29 cellular contexts compared by ENCODE assay signal in the genomic region with DNA sequence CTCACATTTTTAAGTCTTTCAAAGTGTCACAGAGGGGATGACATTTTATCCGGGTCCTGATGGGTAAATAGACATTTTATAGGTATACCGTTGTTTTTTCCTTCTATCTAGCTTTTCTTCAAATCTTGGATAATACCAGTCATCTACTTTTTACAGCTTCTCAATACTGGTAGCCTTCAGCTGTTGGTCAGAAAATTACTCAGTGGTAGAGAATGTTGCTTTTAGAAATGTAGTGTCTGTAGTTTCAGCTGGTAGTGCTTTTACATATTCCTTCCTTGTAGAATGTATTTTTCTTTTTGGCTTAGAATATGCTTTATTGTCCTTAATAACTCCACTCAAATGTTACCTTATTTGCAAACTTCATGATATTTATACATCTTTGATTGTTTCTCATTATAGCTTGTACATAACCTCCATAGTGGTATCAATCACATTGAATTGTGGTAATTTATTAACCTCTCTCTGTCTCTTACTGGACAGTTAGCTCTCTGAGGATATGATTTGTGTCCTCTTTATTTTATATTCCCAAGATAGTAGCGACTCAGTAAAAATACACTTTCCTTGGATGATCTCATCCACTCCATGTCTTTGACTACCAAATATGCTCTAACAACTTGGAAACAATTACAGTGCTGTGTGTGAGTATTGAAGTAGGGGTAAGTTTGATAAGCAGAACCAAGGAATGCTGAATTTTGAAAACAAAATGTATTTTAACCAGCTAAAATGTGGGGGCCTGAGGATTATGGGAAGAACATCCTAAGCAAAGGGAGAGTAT. TPM values are rescaled to one million over a fixed set of nuclear protein-coding genes. Genes with fewer than 3 reads are reported as not detected.
DNase-seq lines count a peak whose midpoint lies in the region; ATAC-seq and TF ChIP-seq lines count a peak whose summit lies in the region.
"Had no signal": no experiment of that assay in that cellular context is flagged by ENCODE, and none has a peak within 500 bp of the region (broad histone marks: within the 10 kb centered on the region; RNA-seq: fewer than 3 reads in every experiment).

No MANE protein-coding gene starts in this region.

- H3K4me3 ChIP-seq in adipocyte (ENCODE audit: low read length) = no peak overlapping the region
- no peak overlapping the region for H3K4me3 ChIP-seq in fibroblast of the aortic adventitia (ENCODE audit: low read depth, low read length)
- H3K4me3 ChIP-seq in skeletal muscle cell (ENCODE audit: low read depth, low read length) = no peak overlapping the region
- no peak overlapping the region for H3K4me3 ChIP-seq in OCI-LY7 (ENCODE audit: low read depth, low read length, poor library complexity, severe bottlenecking)
- H3K4me3 ChIP-seq: colonic mucosa, left ventricle myocardium inferior, Peyer's patch, prostate gland, upper lobe of right lung had no signal

- ATAC-seq in HG03457 (IDR thresholded peaks at IDR 0.05; ENCODE audit: unreplicated experiment) = no peak
- ATAC-seq: CD8-positive, alpha-beta T cell; upper lobe of right lung had no signal

- no peak for TF ChIP-seq CTCF in fibroblast of the aortic adventitia (IDR thresholded peaks at IDR 0.05; ENCODE audit: insufficient read depth, low read length)
- no peak for TF ChIP-seq CTCF in OCI-LY7 (conservative IDR thresholded peaks at IDR 0.05; ENCODE audit: low read length)

- H3K4me1 ChIP-seq in adipocyte (ENCODE audit: control insufficient read depth, insufficient read depth, low read length) (peaks cover 10% of the 10 kb centered on the region), OCI-LY7 (ENCODE audit: insufficient read depth, low read length, poor library complexity, severe bottlenecking) (no peaks in the 10 kb centered on the region)
- H3K4me1 ChIP-seq: colonic mucosa, left ventricle myocardium inferior, Peyer's patch, prostate gland, upper lobe of right lung had no signal

- BruUV-seq in OCI-LY7 (replicated peaks; lab: Mats Ljungman, UMichigan) = no TSS peak

- H3K9me2 ChIP-seq in OCI-LY7 (ENCODE audit: insufficient read depth, low read length) = no peaks in the 10 kb centered on the region

- peaks cover 6% of the 10 kb centered on the region; the same call in 1 of the 2 replicates for H3K79me2 ChIP-seq in OCI-LY7 (ENCODE audit: insufficient read depth, low read depth, low read length)

- no peak overlapping the region for H3K9ac ChIP-seq in adipocyte (ENCODE audit: low read length)
- H3K9ac ChIP-seq: KMS-11 had no signal

- POLR2A ChIA-PET in OCI-LY7 (lab: Charles Lee) = interaction anchor here (0.6 to 1.1 kb wide), 10 partner anchors 12 to 1811 kb away, joined by 3 to 5 read pairs (median 4); no protein-coding TSS in a partner anchor

- DNase-seq in AG20443 (ENCODE audit: low spot score) = peak; percentile 11
- DNase-seq in adipocyte (ENCODE audit: low read depth) = peak; percentile 15
- DNase-seq in fibroblast of the aortic adventitia (ENCODE audit: low read depth) = peak; percentile 24
- peak; percentile 4 for DNase-seq in skeletal muscle cell (ENCODE audit: low read depth)
- no peak for DNase-seq in NCI-H526 (lab: John Stamatoyannopoulos, UW)
- DNase-seq in C1 segment of cervical spinal cord (lab: John Stamatoyannopoulos, UW) = no peak
- DNase-seq in OCI-LY7 (ENCODE audit: low spot score) = no peak
- DNase-seq: activated CD4-positive, alpha-beta memory T cell treated with anti-CD3 and anti-CD28 coated beads for 36 hours; activated CD4-positive, alpha-beta T cell treated with anti-CD3 and anti-CD28 coated beads for 1 hour; activated CD8-positive, alpha-beta memory T cell treated with anti-CD3 and anti-CD28 coated beads, Interleukin-2, amount 50 U/mL, for 4 hours; activated naive CD4-positive, alpha-beta T cell treated with anti-CD3 and anti-CD28 coated beads for 36 hours; amygdala; CD8-positive, alpha-beta T cell; colonic mucosa; effector CD4-positive, alpha-beta T cell; glutamatergic neuron; left ventricle myocardium inferior; mesendoderm; naive B cell; NCI-H1417 treated with DMSO at 0.1 percent for 48 hours; NCI-H2081; NCI-H226; Peyer's patch; SHP77; stimulated activated naive CD4-positive, alpha-beta T cell treated with Interleukin-2 at 50 U/mL for 16 hours; upper lobe of right lung had no signal

- H2AFZ ChIP-seq in OCI-LY7 (ENCODE audit: low read length) = no peak overlapping the region

- no peak overlapping the region for H3K27ac ChIP-seq in OCI-LY7 (ENCODE audit: low read depth, low read length, poor library complexity, severe bottlenecking)
- H3K27ac ChIP-seq: colonic mucosa, KMS-11, left ventricle myocardium inferior, Peyer's patch, prostate gland, upper lobe of right lung had no signal

- intact Hi-C loops in OCI-LY7 (cut with micrococcal nuclease; ENCODE audit: unreplicated experiment) = no loop called here

- H4K20me1 ChIP-seq in OCI-LY7 (ENCODE audit: insufficient read depth, low read length) = no peaks in the 10 kb centered on the region

- no peaks in the 10 kb centered on the region for H3K36me3 ChIP-seq in adipocyte (ENCODE audit: control insufficient read depth, insufficient read depth, low read length, severe bottlenecking)
- peaks cover 20% of the 10 kb centered on the region for H3K36me3 ChIP-seq in OCI-LY7 (ENCODE audit: insufficient read depth, low read length)
- H3K36me3 ChIP-seq: colonic mucosa, Peyer's patch, prostate gland, upper lobe of right lung had no signal

- no peaks in the 10 kb centered on the region for H3K27me3 ChIP-seq in adipocyte (replicated peaks; ENCODE audit: control insufficient read depth, insufficient read depth, low read length)
- H3K27me3 ChIP-seq: colonic mucosa, Peyer's patch, upper lobe of right lung had no signal

- H3K9me3 ChIP-seq in adipocyte (ENCODE audit: control insufficient read depth, low read length) (no peaks in the 10 kb centered on the region), OCI-LY7 (ENCODE audit: low read length) (0 out of 2 replicates have a peak, but pooled peaks cover 3% of the 10 kb centered on the region)
- H3K9me3 ChIP-seq: colonic mucosa, left ventricle myocardium inferior, Peyer's patch, prostate gland, upper lobe of right lung had no signal

- no peak overlapping the region for H3K4me2 ChIP-seq in OCI-LY7 (ENCODE audit: low read length)
- H3K4me2 ChIP-seq: KMS-11 had no signal

- CTCF ChIA-PET in OCI-LY7 (lab: Charles Lee; ENCODE audit: unreplicated experiment) = no interaction called here

RNA-seq across cellular contexts. Expression of a gene that starts 53.8 kb away (rescaled TPM):
- total RNA-seq in fibroblast of the aortic adventitia (ENCODE audit: low replicate concordance) (24.1 and 62.2 TPM in 2 replicates), OCI-LY7 (2022) (57.8 and 59.4 TPM in 2 replicates)
- total RNA-seq in OCI-LY7 (2014; rRNA removed; shearing (Covaris generic)) = 46.3 and 53.5 TPM in 2 replicates

Comparison
In these comparisons a context has a peak if more than half of its experiments do, and no peak if none do; other contexts are left out.
1. DNase-seq: peak in AG20443 (single experiment), adipocyte (single experiment), fibroblast of the aortic adventitia (single experiment) and skeletal muscle cell (single experiment); none in NCI-H526 (0 of 2), C1 segment of cervical spinal cord (0 of 14) and OCI-LY7 (single experiment).